8 cellular contexts compared by ENCODE assay signal in genomic region chr16:19717781-19718623, GRCh38.
A peak's percentile ranks its signal among the peaks of the same experiment; 100 is the strongest.
DNase-seq lines count a peak whose midpoint lies in the region; TF ChIP-seq lines count a peak whose summit lies in the region.

Gene IQCK (plus strand): TSS chr16:19718271. CDS start chr16:19718307, 36 bp downstream.
Gene KNOP1 (minus strand): TSS chr16:19718227. CDS start chr16:19715035, 3,192 bp downstream.

- H3K4me3 ChIP-seq in NT2/D1 (ENCODE audit: insufficient read length, low read depth) = peak within 1 kb of the TSS; percentile 96
- H3K4me3 ChIP-seq in epithelial cell of esophagus (ENCODE audit: low read length) = peak within 1 kb of the TSS; percentile 88

- H3K9ac ChIP-seq in NT2/D1 (ENCODE audit: insufficient read length, low read depth) = peak within 1 kb of the TSS; percentile 97

- peaks cover 40% of the 10 kb centered on the region for H3K36me3 ChIP-seq in NT2/D1 (ENCODE audit: insufficient read depth, insufficient read length, low read length)

- no peaks in the 10 kb centered on the region for H3K27me3 ChIP-seq in NT2/D1 (ENCODE audit: insufficient read depth, insufficient read length)

- DNase-seq in D341Med (ENCODE audit: low spot score) (peak; percentile 93), GM20000 (ENCODE audit: low spot score) (peak; percentile 97), HS-5 (ENCODE audit: low read depth) (peak; percentile 33), NT2/D1 (ENCODE audit: low read depth, low spot score) (peak; percentile 83), activated T-cell treated with anti-CD3 and anti-CD28 coated beads for 24 hours (ENCODE audit: low read depth) (peak; percentile 88), epithelial cell of esophagus (ENCODE audit: low read depth) (peak; percentile 88), middle frontal gyrus (ENCODE audit: extremely low spot score, low spot score) (peak; percentile 81)
- DNase-seq in stimulated activated CD8-positive, alpha-beta memory T cell treated with anti-CD3 and anti-CD28 coated beads, Interleukin-2, amount 100 ng/mL, for 1 hour (ENCODE audit: low read depth in 2 of 2) = peak; percentile 73 to 78

- H3K4me1 ChIP-seq in NT2/D1 (ENCODE audit: insufficient read depth, insufficient read length) = peaks cover 7% of the 10 kb centered on the region

- H3K9me3 ChIP-seq in NT2/D1 (ENCODE audit: insufficient read depth, low read length) = no peaks in the 10 kb centered on the region

- no peak for TF ChIP-seq CTCF in GM20000 (IDR thresholded peaks at IDR 0.05; ENCODE audit: extremely low read depth, missing control alignments)
- peak; percentile 16 for TF ChIP-seq CTCF in epithelial cell of esophagus (IDR thresholded peaks at IDR 0.05; ENCODE audit: insufficient read depth, low read depth, low read length, missing control alignments)

Comparison
In these comparisons a context has a peak if more than half of its experiments do, and no peak if none do; other contexts are left out.
1. Peak in every context shown above with its lines: DNase-seq and H3K4me3 ChIP-seq.
2. DNase-seq: peak in every context shown above with its lines; median percentile 97 in GM20000; 93 in D341Med; 88 in activated T-cell treated with anti-CD3 and anti-CD28 coated beads for 24 hours; 88 in epithelial cell of esophagus; 83 in NT2/D1; 81 in middle frontal gyrus; 76 in stimulated activated CD8-positive, alpha-beta memory T cell treated with anti-CD3 and anti-CD28 coated beads, Interleukin-2, amount 100 ng/mL, for 1 hour; 33 in HS-5.